Comparison of ENCODE assay signal across 24 cellular contexts in genomic region chr18:53361044-53361443, GRCh38.
"Had no signal": no experiment of that assay in that cellular context is flagged by ENCODE, and none has a peak within 500 bp of the region (broad histone marks: within the 10 kb centered on the region; RNA-seq: fewer than 3 reads in every experiment).

No MANE protein-coding gene starts in this region.

- H3K9ac ChIP-seq: neural progenitor cell, parathyroid adenoma had no signal

- H3K9me3 ChIP-seq: ovary, psoas muscle, right lobe of liver, sigmoid colon, stomach, thoracic aorta, thyroid gland, transverse colon, upper lobe of right lung, uterus had no signal

- H3K4me3 ChIP-seq: neural progenitor cell, ovary, psoas muscle, right lobe of liver, sigmoid colon, stomach, thoracic aorta, thyroid gland, transverse colon, upper lobe of right lung, uterus had no signal

- DNase-seq: natural killer cell; occipital lobe; ovary; posterior cingulate gyrus; psoas muscle; right cardiac atrium; right lobe of liver; sigmoid colon; small intestine; stimulated activated CD4-positive, alpha-beta T cell treated with anti-CD3 and anti-CD28 coated beads, Interleukin-15, amount 100 ng/mL, for 24 hours; stimulated activated CD4-positive, alpha-beta T cell treated with anti-CD3 and anti-CD28 coated beads, Interleukin-2, amount 100 ng/mL, for 24 hours; stimulated activated CD4-positive, alpha-beta T cell treated with anti-CD3 and anti-CD28 coated beads, Interleukin-2, amount 100 ng/mL, for 48 hours; stimulated activated CD4-positive, alpha-beta T cell treated with anti-CD3 and anti-CD28 coated beads, Interleukin-4, amount 100 ng/mL, for 24 hours; stimulated activated naive B cell treated with anti-CD40 and anti-IgM and Interleukin-4, amounts not matched to agents 10 μg/mL and 1 μg/mL and 100 μg/mL, for 72 hours; stimulated activated naive CD4-positive, alpha-beta T cell treated with Interleukin-2 at 50 U/mL for 16 hours; stomach; thyroid gland; transverse colon; upper lobe of right lung; uterus had no signal

- ATAC-seq: natural killer cell; psoas muscle; right cardiac atrium; stimulated activated effector memory CD8-positive, alpha-beta T cell treated with anti-CD3 and anti-CD28 coated beads, Interleukin-12 subunit alpha, Interleukin-12 subunit beta, amount 100 ng/mL, for 72 hours; stimulated activated naive B cell treated with anti-CD40 and anti-IgM and Interleukin-4, amounts not matched to agents 10 μg/mL and 1 μg/mL and 100 μg/mL, for 72 hours; upper lobe of right lung had no signal

- H3K27me3 ChIP-seq: neural progenitor cell, ovary, right lobe of liver, sigmoid colon, stomach, thyroid gland, transverse colon, upper lobe of right lung, uterus had no signal

- H3K4me2 ChIP-seq: neural progenitor cell had no signal

- H3K4me1 ChIP-seq: neural progenitor cell, parathyroid adenoma, psoas muscle, sigmoid colon, stomach, thyroid gland, transverse colon, upper lobe of right lung, uterus had no signal

- FAIRE-seq: small intestine had no signal

- H3K36me3 ChIP-seq: neural progenitor cell, ovary, right lobe of liver, sigmoid colon, stomach, thoracic aorta, thyroid gland, transverse colon, upper lobe of right lung, uterus had no signal

- H3K27ac ChIP-seq: neural progenitor cell, ovary, parathyroid adenoma, psoas muscle, right lobe of liver, sigmoid colon, stomach, thoracic aorta, thyroid gland, transverse colon, upper lobe of right lung, uterus had no signal

- H2AFZ ChIP-seq: neural progenitor cell, parathyroid adenoma had no signal

- H3K79me2 ChIP-seq: parathyroid adenoma had no signal
